In the genomic region with DNA sequence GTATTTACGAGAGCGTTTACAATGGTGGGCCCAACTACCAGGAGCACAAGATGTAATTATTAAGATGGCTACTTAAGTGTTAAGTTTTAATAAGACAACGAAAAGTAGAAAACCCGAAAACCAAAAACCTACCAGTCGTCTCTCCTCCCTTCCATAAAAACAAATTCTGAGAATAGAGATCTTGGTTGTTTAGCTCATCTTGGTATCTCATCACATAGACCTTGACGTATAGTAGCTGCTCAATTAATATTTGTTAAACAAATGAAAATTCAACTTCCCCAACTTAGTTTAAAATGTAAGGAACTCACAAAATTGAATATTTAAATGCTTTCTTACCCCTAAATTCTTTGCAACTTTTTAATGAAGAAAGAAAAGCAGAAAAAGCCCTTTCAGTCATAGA, we compare ENCODE assay signal across 8 cellular contexts. TPM values are rescaled to one million over a fixed set of nuclear protein-coding genes. Genes with fewer than 3 reads are reported as not detected.
DNase-seq lines count a peak whose midpoint lies in the region; ATAC-seq and TF ChIP-seq lines count a peak whose summit lies in the region.

No MANE protein-coding gene starts in this region.

- peaks cover 8% of the 10 kb centered on the region for H3K9me3 Mint-ChIP-seq in T-helper 2 cell treated with Interferon-gamma antibody and Interleukin-4, amounts not matched to agents 5 μg/mL and 100 μg/mL, for 36 hours

- H3K4me3 ChIP-seq in GM12875 (ENCODE audit: low read depth, low read length), result peak overlapping the region; percentile 90
- H3K4me3 ChIP-seq in skeletal muscle cell (ENCODE audit: low read depth, low read length), result peak overlapping the region; percentile 78

- H3K27ac Mint-ChIP-seq in T-helper 2 cell treated with Interferon-gamma antibody and Interleukin-4, amounts not matched to agents 5 μg/mL and 100 μg/mL, for 36 hours, result peak overlapping the region; percentile 98

- peak overlapping the region; percentile 99 for H3K4me3 Mint-ChIP-seq in T-helper 2 cell treated with Interferon-gamma antibody and Interleukin-4, amounts not matched to agents 5 μg/mL and 100 μg/mL, for 36 hours

- ATAC-seq in foreskin keratinocyte, result no peak
- ATAC-seq in GM19455 (IDR thresholded peaks at IDR 0.05; ENCODE audit: unreplicated experiment), result no peak
- ATAC-seq in HG03432 (IDR thresholded peaks at IDR 0.05; ENCODE audit: unreplicated experiment), result no peak

- H3K36me3 Mint-ChIP-seq in T-helper 2 cell treated with Interferon-gamma antibody and Interleukin-4, amounts not matched to agents 5 μg/mL and 100 μg/mL, for 36 hours (ENCODE audit: low read depth), result peaks cover 25% of the 10 kb centered on the region

- DNase-seq in T-helper 2 cell treated with Interferon-gamma antibody and Interleukin-4, amounts not matched to agents 5 μg/mL and 100 μg/mL, for 36 hours (ENCODE audit: low spot score), result no peak
- DNase-seq in foreskin keratinocyte (no peak), skeletal muscle cell (ENCODE audit: low read depth) (no peak), A172 (ENCODE audit: low spot score) (no peak)
- DNase-seq in stimulated activated CD4-positive, alpha-beta T cell treated with anti-CD3 and anti-CD28 coated beads, Interleukin-4, amount 100 ng/mL, for 4 hours, result no peak

- peak overlapping the region; percentile 83 for H3K27ac ChIP-seq in foreskin keratinocyte

- H3K4me1 Mint-ChIP-seq in T-helper 2 cell treated with Interferon-gamma antibody and Interleukin-4, amounts not matched to agents 5 μg/mL and 100 μg/mL, for 36 hours (ENCODE audit: low read depth), result peaks cover 31% of the 10 kb centered on the region

- no peak for TF ChIP-seq CTCF in GM12875 (IDR thresholded peaks at IDR 0.05; ENCODE audit: borderline replicate concordance, insufficient read depth, low read depth, low read length)
- no peak for TF ChIP-seq CTCF in foreskin keratinocyte (conservative IDR thresholded peaks at IDR 0.05)

- no peaks in the 10 kb centered on the region for H3K27me3 ChIP-seq in foreskin keratinocyte

- no peaks in the 10 kb centered on the region for H3K27me3 Mint-ChIP-seq in T-helper 2 cell treated with Interferon-gamma antibody and Interleukin-4, amounts not matched to agents 5 μg/mL and 100 μg/mL, for 36 hours (ENCODE audit: low read depth)

- peaks cover 6% of the 10 kb centered on the region for H3K4me1 ChIP-seq in foreskin keratinocyte

RNA-seq across cellular contexts. Expression of gene KDM4D, which starts 0.7 kb away (rescaled TPM):
- total RNA-seq in foreskin keratinocyte, result 0.99 and 1.1 TPM in 2 replicates
- 0.76 and 0.82 TPM in 2 replicates for polyA plus RNA-seq in foreskin keratinocyte
- 0.26 and 1.3 TPM in 2 replicates for total RNA-seq in A172 (2014; rRNA removed; shearing (Covaris generic))

RNA-seq across cellular contexts. Expression of gene CWC15, which starts 0.8 kb away (rescaled TPM):
- total RNA-seq in foreskin keratinocyte, result 52.9 and 53.0 TPM in 2 replicates
- 85.2 and 95.4 TPM in 2 replicates for polyA plus RNA-seq in foreskin keratinocyte
- total RNA-seq in A172 (2014; rRNA removed; shearing (Covaris generic)), result 44.7 and 47.8 TPM in 2 replicates

RNA-seq across cellular contexts. Expression of gene KDM4E, which starts 50.9 kb away (rescaled TPM):
- not detected in 2 replicates for total RNA-seq in foreskin keratinocyte
- not detected in 2 replicates for polyA plus RNA-seq in foreskin keratinocyte
- total RNA-seq in A172 (2014; rRNA removed; shearing (Covaris generic)), result not detected in 2 replicates
